In genomic region chr16:2968368-2968737, GRCh38 we compare ENCODE assay signal across 9 cellular contexts. TPM values are rescaled to one million over a fixed set of nuclear protein-coding genes. Genes with fewer than 3 reads are reported as not detected.
DNase-seq lines count a peak whose midpoint lies in the region; ATAC-seq and TF ChIP-seq lines count a peak whose summit lies in the region.
"Had no signal": no experiment of that assay in that cellular context is flagged by ENCODE, and none has a peak within 500 bp of the region (broad histone marks: within the 10 kb centered on the region; RNA-seq: fewer than 3 reads in every experiment).

No MANE protein-coding gene starts in this region.

- TF ChIP-seq RAD21 in Ishikawa (IDR thresholded peaks at IDR 0.05; ENCODE audit: low read depth): no peak

- no peaks in the 10 kb centered on the region for H3K36me3 Mint-ChIP-seq in CD4-positive, alpha-beta T cell (ENCODE audit: low read depth)
- peaks cover 22% of the 10 kb centered on the region for H3K36me3 Mint-ChIP-seq in activated T-helper 17 cell treated with anti-CD3 and anti-CD28 coated beads, Interleukin-2, amount 50 U/mL, for 72 hours (ENCODE audit: low read depth)

- H3K27ac ChIP-seq in CD4-positive, alpha-beta T cell (ENCODE audit: low read depth, low read length): no peak overlapping the region
- no peak overlapping the region for H3K27ac ChIP-seq in muscle layer of duodenum (ENCODE audit: low read length)

- POLR2A ChIA-PET in CD4-positive, alpha-beta T cell (lab: Charles Lee): interaction anchor here (5.0 kb wide), 1 partner anchor 12 kb away, joined by 22 read pairs; the partner anchor contains the start of gene PKMYT1

- intact Hi-C loops in CD4-positive, alpha-beta T cell (cut with DNase I, micrococcal nuclease): no loop called here

- no peak overlapping the region for H3K27ac Mint-ChIP-seq in CD4-positive, alpha-beta T cell
- H3K27ac Mint-ChIP-seq in activated T-helper 17 cell treated with anti-CD3 and anti-CD28 coated beads, Interleukin-2, amount 50 U/mL, for 72 hours: peak overlapping the region; percentile 48

- no peaks in the 10 kb centered on the region for H3K36me3 ChIP-seq in muscle layer of duodenum (ENCODE audit: control insufficient read depth in 1 of 2, insufficient read depth in 2 of 2, low read length in 2 of 2)

- peaks cover 42% of the 10 kb centered on the region for H3K27me3 Mint-ChIP-seq in CD4-positive, alpha-beta T cell
- peaks cover 8% of the 10 kb centered on the region for H3K27me3 Mint-ChIP-seq in activated T-helper 17 cell treated with anti-CD3 and anti-CD28 coated beads, Interleukin-2, amount 50 U/mL, for 72 hours

- H3K4me3 Mint-ChIP-seq in CD4-positive, alpha-beta T cell: peak overlapping the region; percentile 81
- peak overlapping the region; percentile 84 for H3K4me3 Mint-ChIP-seq in activated T-helper 17 cell treated with anti-CD3 and anti-CD28 coated beads, Interleukin-2, amount 50 U/mL, for 72 hours

- H3K4me3 ChIP-seq in muscle layer of duodenum (ENCODE audit: low read depth in 1 of 2, low read length in 2 of 2): peak overlapping the region; percentile 53 to 83

- no peak for TF ChIP-seq EP300 in Ishikawa (IDR thresholded peaks at IDR 0.05; ENCODE audit: borderline replicate concordance)

- CTCF ChIA-PET in CD4-positive, alpha-beta T cell (lab: Charles Lee): no interaction called here

- H3K4me1 ChIP-seq in muscle layer of duodenum (ENCODE audit: control insufficient read depth in 1 of 2, insufficient read depth in 2 of 2, low read length in 2 of 2): peaks cover 3 to 50% of the 10 kb centered on the region in 2 donors

- H3K9me3 Mint-ChIP-seq in CD4-positive, alpha-beta T cell: no peaks in the 10 kb centered on the region
- no peaks in the 10 kb centered on the region for H3K9me3 Mint-ChIP-seq in activated T-helper 17 cell treated with anti-CD3 and anti-CD28 coated beads, Interleukin-2, amount 50 U/mL, for 72 hours

- no peak for DNase-seq in CD4-positive, alpha-beta T cell
- DNase-seq in amygdala (lab: John Stamatoyannopoulos, UW): no peak
- no peak for DNase-seq in NCI-H2081 treated with DMSO at 0.1 percent for 48 hours (lab: John Stamatoyannopoulos, UW)
- no peak for DNase-seq in stimulated activated CD4-positive, alpha-beta T cell treated with anti-CD3 and anti-CD28 coated beads, Interleukin-1b, Interleukin-23, amount 100 ng/mL, for 48 hours
- DNase-seq: cortex of kidney had no signal

- TF ChIP-seq CTCF in CD4-positive, alpha-beta T cell (IDR thresholded peaks at IDR 0.05): no peak

- no peaks in the 10 kb centered on the region for H3K9me3 ChIP-seq in CD4-positive, alpha-beta T cell (ENCODE audit: control insufficient read depth, low read length)
- no peaks in the 10 kb centered on the region for H3K9me3 ChIP-seq in muscle layer of duodenum (ENCODE audit: control insufficient read depth in 1 of 2, low read length in 2 of 2)

- H3K4me1 Mint-ChIP-seq in CD4-positive, alpha-beta T cell (ENCODE audit: low read depth): peaks cover 28% of the 10 kb centered on the region
- H3K4me1 Mint-ChIP-seq in activated T-helper 17 cell treated with anti-CD3 and anti-CD28 coated beads, Interleukin-2, amount 50 U/mL, for 72 hours: peaks cover 12% of the 10 kb centered on the region

- no peak for ATAC-seq in CD4-positive, alpha-beta T cell (ENCODE audit: poor library complexity)
- ATAC-seq in activated T-helper 17 cell treated with anti-CD3 and anti-CD28 coated beads, Interleukin-2, amount 50 U/mL, for 72 hours (replicated peaks): no peak
- ATAC-seq in GM21619 (IDR thresholded peaks at IDR 0.05; ENCODE audit: unreplicated experiment): no peak

- H3K27me3 ChIP-seq in CD4-positive, alpha-beta T cell (ENCODE audit: control insufficient read depth, insufficient read depth, low read length): peaks cover 51% of the 10 kb centered on the region
- peaks cover 33% of the 10 kb centered on the region for H3K27me3 ChIP-seq in muscle layer of duodenum (ENCODE audit: low read depth, low read length)

TF ChIP-seq in Ishikawa, 13 proteins besides CTCF, POLR2A, EP300 and RAD21:
- TF ChIP-seq TEAD4 (IDR thresholded peaks at IDR 0.05) (peak; percentile 66), CEBPB (IDR thresholded peaks at IDR 0.05) (no peak)

RNA-seq across cellular contexts. Expression of gene PAQR4, which starts 0.8 kb away (rescaled TPM):
- total RNA-seq in CD4-positive, alpha-beta T cell: under 1 TPM; 0.39 to 0.44 TPM
- total RNA-seq in activated T-helper 17 cell treated with anti-CD3 and anti-CD28 coated beads, Interleukin-2, amount 50 U/mL, for 72 hours: 10 to 100 TPM; 24.4 to 41.4 TPM

RNA-seq across cellular contexts. Expression of gene KREMEN2, which starts 4.3 kb away (rescaled TPM):
- not detected for total RNA-seq in CD4-positive, alpha-beta T cell
- not detected for total RNA-seq in activated T-helper 17 cell treated with anti-CD3 and anti-CD28 coated beads, Interleukin-2, amount 50 U/mL, for 72 hours

RNA-seq across cellular contexts. Expression of gene PKMYT1, which starts 11.9 kb away (rescaled TPM):
- total RNA-seq in CD4-positive, alpha-beta T cell: under 1 TPM; 0.47 to 0.60 TPM
- 100 to 1,000 TPM in 1 of 2 donors, 10 to 100 TPM in 1; 97.7 to 154 TPM for total RNA-seq in activated T-helper 17 cell treated with anti-CD3 and anti-CD28 coated beads, Interleukin-2, amount 50 U/mL, for 72 hours

RNA-seq across cellular contexts. Expression of gene CLDN9, which starts 44.4 kb away (rescaled TPM):
- not detected for total RNA-seq in CD4-positive, alpha-beta T cell
- total RNA-seq in activated T-helper 17 cell treated with anti-CD3 and anti-CD28 coated beads, Interleukin-2, amount 50 U/mL, for 72 hours: under 1 TPM in 1 of 2 donors, not detected in 1; 0.15 TPM

RNA-seq across cellular contexts. Expression of gene CLDN6, which starts 49.6 kb away (rescaled TPM):
- not detected for total RNA-seq in CD4-positive, alpha-beta T cell
- not detected for total RNA-seq in activated T-helper 17 cell treated with anti-CD3 and anti-CD28 coated beads, Interleukin-2, amount 50 U/mL, for 72 hours

Comparison
In these comparisons a context has a peak if more than half of its experiments do, and no peak if none do; other contexts are left out.
1. RNA of gene PAQR4, which starts 0.8 kb away (total RNA-seq): 24.4 to 41.4 TPM in activated T-helper 17 cell treated with anti-CD3 and anti-CD28 coated beads, Interleukin-2, amount 50 U/mL, for 72 hours; 0.39 to 0.44 TPM in CD4-positive, alpha-beta T cell; every median in the first group is over 10 times any median in the second.
2. RNA of gene PKMYT1, which starts 11.9 kb away (total RNA-seq): 97.7 to 154 TPM in activated T-helper 17 cell treated with anti-CD3 and anti-CD28 coated beads, Interleukin-2, amount 50 U/mL, for 72 hours; 0.47 to 0.60 TPM in CD4-positive, alpha-beta T cell; every median in the first group is over 10 times any median in the second.